In genomic region chr22:26894766-26895485, GRCh38 we compare ENCODE assay signal across 9 cellular contexts.
DNase-seq lines count a peak whose midpoint lies in the region; ATAC-seq and TF ChIP-seq lines count a peak whose summit lies in the region.
"Had no signal": no experiment of that assay in that cellular context is flagged by ENCODE, and none has a peak within 500 bp of the region (broad histone marks: within the 10 kb centered on the region; RNA-seq: fewer than 3 reads in every experiment).

No MANE protein-coding gene starts in this region.

- H3K36me3 ChIP-seq in gastroesophageal sphincter, result no peaks in the 10 kb centered on the region

- intact Hi-C loops in activated CD4-positive, alpha-beta T cell treated with anti-CD3 and anti-CD28 coated beads for 36 hours (cut with DNase I, micrococcal nuclease), result no loop called here
- intact Hi-C loops in Right ventricle myocardium inferior (cut with DNase I), result no loop called here

- H3K9me3 Mint-ChIP-seq in activated CD4-positive, alpha-beta T cell treated with anti-CD3 and anti-CD28 coated beads for 36 hours (ENCODE audit: low read depth), result no peaks in the 10 kb centered on the region

- CTCF ChIA-PET in activated CD4-positive, alpha-beta T cell treated with anti-CD3 and anti-CD28 coated beads for 36 hours (lab: Charles Lee), result interaction anchor here (1.5 kb wide), 1 partner anchor 9 kb away, joined by 4 read pairs; no protein-coding TSS in a partner anchor

- H3K4me3 Mint-ChIP-seq in activated CD4-positive, alpha-beta T cell treated with anti-CD3 and anti-CD28 coated beads for 36 hours, result no peak overlapping the region
- H3K4me3 Mint-ChIP-seq: CD8-positive, alpha-beta memory T cell had no signal

- no peak overlapping the region for H3K4me3 ChIP-seq in gastroesophageal sphincter

- H3K27me3 Mint-ChIP-seq in activated CD4-positive, alpha-beta T cell treated with anti-CD3 and anti-CD28 coated beads for 36 hours, result peaks cover 35% of the 10 kb centered on the region

- no peaks in the 10 kb centered on the region for H3K9me3 ChIP-seq in gastroesophageal sphincter

- 10 to 19% methylated on average over 3 to 5 of the region's 5 CpGs for WGBS in gastroesophageal sphincter (ENCODE audit: low coverage in 1 of 2), 2 donors

- ATAC-seq in activated CD4-positive, alpha-beta T cell treated with anti-CD3 and anti-CD28 coated beads for 36 hours, result peak; percentile 91
- ATAC-seq in SK-N-SH treated with all-trans-retinoic acid at 6 μM for 48 hours, result peak; percentile 94
- peak; percentile 63 for ATAC-seq in gastroesophageal sphincter
- ATAC-seq in Right ventricle myocardium inferior, result no peak
- ATAC-seq in HG02678 (IDR thresholded peaks at IDR 0.05; ENCODE audit: unreplicated experiment), result no peak

- POLR2A ChIA-PET in activated CD4-positive, alpha-beta T cell treated with anti-CD3 and anti-CD28 coated beads for 36 hours (lab: Charles Lee), result interaction anchor here (0.6 kb wide), 1 partner anchor 247 kb away, joined by 3 read pairs; no protein-coding TSS in a partner anchor

- no peaks in the 10 kb centered on the region for H3K27me3 ChIP-seq in gastroesophageal sphincter

- DNase-seq in activated CD4-positive, alpha-beta T cell treated with anti-CD3 and anti-CD28 coated beads for 36 hours, result peak; percentile 33
- DNase-seq in activated CD4-positive, alpha-beta T cell treated with anti-CD3 and anti-CD28 coated beads for 4 hours, result no peak
- DNase-seq in stromal cell of bone marrow (ENCODE audit: low read depth), result peak; percentile 93
- DNase-seq in germinal center (ENCODE audit: low spot score), result no peak
- no peak for DNase-seq in Right ventricle myocardium inferior (ENCODE audit: missing footprints)
- DNase-seq: CD8-positive, alpha-beta memory T cell had no signal

- H3K27ac Mint-ChIP-seq in activated CD4-positive, alpha-beta T cell treated with anti-CD3 and anti-CD28 coated beads for 36 hours, result peak overlapping the region; percentile 48
- H3K27ac Mint-ChIP-seq: CD8-positive, alpha-beta memory T cell had no signal

- H3K27ac ChIP-seq in gastroesophageal sphincter, result peak overlapping the region; percentile 62 to 80 (median 74)

- H3K36me3 Mint-ChIP-seq in activated CD4-positive, alpha-beta T cell treated with anti-CD3 and anti-CD28 coated beads for 36 hours (ENCODE audit: low read depth), result no peaks in the 10 kb centered on the region

- no peak for TF ChIP-seq EP300 in gastroesophageal sphincter (IDR thresholded peaks at IDR 0.05)

- TF ChIP-seq CTCF in gastroesophageal sphincter (IDR thresholded peaks at IDR 0.05), result no peak

- no peak for TF ChIP-seq POLR2A in gastroesophageal sphincter (IDR thresholded peaks at IDR 0.05)

- peaks cover 0 to 38% (median 8%) of the 10 kb centered on the region in 3 donors for H3K4me1 ChIP-seq in gastroesophageal sphincter

- H3K4me1 Mint-ChIP-seq in activated CD4-positive, alpha-beta T cell treated with anti-CD3 and anti-CD28 coated beads for 36 hours, result peaks cover 14% of the 10 kb centered on the region
- H3K4me1 Mint-ChIP-seq: CD8-positive, alpha-beta memory T cell had no signal

TF ChIP-seq in SK-N-SH treated with all-trans-retinoic acid at 6 μM for 48 hours, 23 proteins besides CTCF, POLR2A, EP300 and RAD21:
- TF ChIP-seq GLIS3 (CRISPR knock-in tag; IDR thresholded peaks at IDR 0.05) (no peak), ARNTL (CRISPR knock-in tag; IDR thresholded peaks at IDR 0.05; ENCODE audit: borderline replicate concordance, low read depth) (no peak), TOX (CRISPR knock-in tag; IDR thresholded peaks at IDR 0.05; ENCODE audit: borderline replicate concordance) (no peak), ZFP3 (CRISPR knock-in tag; IDR thresholded peaks at IDR 0.05) (no peak), PPARA (CRISPR knock-in tag; IDR thresholded peaks at IDR 0.05; ENCODE audit: borderline replicate concordance) (no peak), ZFP30 (CRISPR knock-in tag; IDR thresholded peaks at IDR 0.05) (no peak), ZNF70 (CRISPR knock-in tag; IDR thresholded peaks at IDR 0.05) (no peak)
- TF ChIP-seq, protein P1, sequence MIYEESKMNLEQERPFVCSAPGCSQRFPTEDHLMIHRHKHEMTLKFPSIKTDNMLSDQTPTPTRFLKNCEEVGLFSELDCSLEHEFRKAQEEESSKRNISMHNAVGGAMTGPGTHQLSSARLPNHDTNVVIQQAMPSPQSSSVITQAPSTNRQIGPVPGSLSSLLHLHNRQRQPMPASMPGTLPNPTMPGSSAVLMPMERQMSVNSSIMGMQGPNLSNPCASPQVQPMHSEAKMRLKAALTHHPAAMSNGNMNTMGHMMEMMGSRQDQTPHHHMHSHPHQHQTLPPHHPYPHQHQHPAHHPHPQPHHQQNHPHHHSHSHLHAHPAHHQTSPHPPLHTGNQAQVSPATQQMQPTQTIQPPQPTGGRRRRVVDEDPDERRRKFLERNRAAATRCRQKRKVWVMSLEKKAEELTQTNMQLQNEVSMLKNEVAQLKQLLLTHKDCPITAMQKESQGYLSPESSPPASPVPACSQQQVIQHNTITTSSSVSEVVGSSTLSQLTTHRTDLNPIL (CRISPR knock-in tag; IDR thresholded peaks at IDR 0.05; ENCODE audit: low read depth), result no peak

Comparison
In these comparisons a context has a peak if more than half of its experiments do, and no peak if none do; other contexts are left out.
1. DNase-seq: peak in activated CD4-positive, alpha-beta T cell treated with anti-CD3 and anti-CD28 coated beads for 36 hours (single experiment) and stromal cell of bone marrow (single experiment); none in activated CD4-positive, alpha-beta T cell treated with anti-CD3 and anti-CD28 coated beads for 4 hours (0 of 2), germinal center (single experiment) and Right ventricle myocardium inferior (single experiment).
2. ATAC-seq: peak in activated CD4-positive, alpha-beta T cell treated with anti-CD3 and anti-CD28 coated beads for 36 hours (single experiment), SK-N-SH treated with all-trans-retinoic acid at 6 μM for 48 hours (single experiment) and gastroesophageal sphincter (single experiment); none in Right ventricle myocardium inferior (single experiment) and HG02678 (single experiment).